In genomic region chr3:194373028-194373427, GRCh38 we compare ENCODE assay signal across 31 cellular contexts. TPM values are rescaled to one million over a fixed set of nuclear protein-coding genes. Genes with fewer than 3 reads are reported as not detected.
"Had no signal": no experiment of that assay in that cellular context is flagged by ENCODE, and none has a peak within 500 bp of the region (broad histone marks: within the 10 kb centered on the region; RNA-seq: fewer than 3 reads in every experiment).

No MANE protein-coding gene starts in this region.

- DNase-seq: cortex of kidney; effector CD8-positive, alpha-beta T cell; effector memory CD8-positive, alpha-beta T cell; endodermal cell; foreskin keratinocyte; heart left ventricle; hippocampal formation; kidney glomerular epithelial cell; left colon; left ventricle myocardium inferior; mesenchymal stem cell; mucosa of descending colon; naive B cell had no signal

- H3K9me3 ChIP-seq: esophagus muscularis mucosa, gastroesophageal sphincter, heart left ventricle, left ventricle myocardium inferior, lower lobe of right lung, mucosa of descending colon had no signal

- ATAC-seq: effector memory CD8-positive, alpha-beta T cell; foreskin keratinocyte; gastroesophageal sphincter; heart left ventricle; left colon; left lobe of liver; lower lobe of right lung; mucosa of descending colon had no signal

- H3K36me3 ChIP-seq: esophagus muscularis mucosa, gastroesophageal sphincter, heart left ventricle, left ventricle myocardium inferior, lower lobe of right lung had no signal

- FAIRE-seq: colon, endometrium, frontal cortex, islet of Langerhans, keratinocyte had no signal

- H3K4me1 ChIP-seq: foreskin keratinocyte, lower lobe of right lung had no signal

- H3K27ac ChIP-seq: esophagus muscularis mucosa, foreskin keratinocyte, gastroesophageal sphincter, heart left ventricle, left ventricle myocardium inferior, lower lobe of right lung had no signal

- H3K4me3 ChIP-seq: esophagus muscularis mucosa, gastroesophageal sphincter, heart left ventricle, left ventricle myocardium inferior, lower lobe of right lung, mucosa of descending colon had no signal

RNA-seq across cellular contexts. Expression of gene LRRC15, which starts 3.5 kb away (rescaled TPM):
- total RNA-seq: cerebellum, epithelial cell of proximal tubule, foreskin keratinocyte, frontal cortex, left lobe of liver, mesothelial cell of epicardium, myocyte had no signal
- polyA plus RNA-seq: foreskin keratinocyte, keratinocyte had no signal

RNA-seq across cellular contexts. Expression of gene CPN2, which starts 21.9 kb away (rescaled TPM):
- total RNA-seq: cerebellum, dermis microvascular lymphatic vessel endothelial cell, epithelial cell of proximal tubule, esophagus muscularis mucosa, fibroblast of lung, fibroblast of villous mesenchyme, foreskin keratinocyte, frontal cortex, gastroesophageal sphincter, left colon, lower lobe of right lung, lung microvascular endothelial cell, mesothelial cell of epicardium, myocyte had no signal
- polyA plus RNA-seq: fibroblast of lung, foreskin keratinocyte, keratinocyte had no signal

RNA-seq across cellular contexts. Expression of gene GP5, which starts 26.0 kb away (rescaled TPM):
- total RNA-seq: epithelial cell of proximal tubule, fibroblast of villous mesenchyme, foreskin keratinocyte, frontal cortex, left colon, left ventricle myocardium inferior, mesenteric fat pad, myocyte had no signal
- polyA plus RNA-seq: foreskin keratinocyte had no signal
